Comparison of ENCODE assay signal across 8 cellular contexts in genomic region chr19:55146078-55146647, GRCh38.
DNase-seq lines count a peak whose midpoint lies in the region; ATAC-seq lines count a peak whose summit lies in the region.

No MANE protein-coding gene starts in this region.

- DNase-seq in SIG-M5 treated with dmso at 0.1 percent for 504 hours (lab: John Stamatoyannopoulos, UW; ENCODE audit: unreplicated experiment) = peak; percentile 63
- DNase-seq in SIG-M5 (lab: John Stamatoyannopoulos, UW) = no peak
- peak; percentile 58 to 72 for DNase-seq in Kasumi-1 (lab: John Stamatoyannopoulos, UW)
- DNase-seq in SKM-1 (lab: John Stamatoyannopoulos, UW; ENCODE audit: unreplicated experiment) = peak; percentile 7
- no peak for DNase-seq in middle frontal gyrus (ENCODE audit: extremely low spot score, low spot score)
- no peak for DNase-seq in stimulated activated CD4-positive, alpha-beta T cell treated with anti-CD3 and anti-CD28 coated beads, Interleukin-2, amount 100 ng/mL, for 48 hours

- peak overlapping the region; percentile 25 for H3K4me3 ChIP-seq in iPS-11a (ENCODE audit: low read depth, low read length)

- ATAC-seq in GM18502 (IDR thresholded peaks at IDR 0.05; ENCODE audit: poor library complexity, unreplicated experiment) = no peak

Comparison
In these comparisons a context has a peak if more than half of its experiments do, and no peak if none do; other contexts are left out.
1. DNase-seq: peak in SIG-M5 treated with dmso at 0.1 percent for 504 hours (single experiment), Kasumi-1 (2 of 2) and SKM-1 (single experiment); none in SIG-M5 (single experiment), middle frontal gyrus (single experiment) and stimulated activated CD4-positive, alpha-beta T cell treated with anti-CD3 and anti-CD28 coated beads, Interleukin-2, amount 100 ng/mL, for 48 hours (0 of 2).